ENCODE assay signal across 8 cellular contexts in genomic region chrX:87374324-87374723, GRCh38.
"Had no signal": no experiment of that assay in that cellular context is flagged by ENCODE, and none has a peak within 500 bp of the region (broad histone marks: within the 10 kb centered on the region; RNA-seq: fewer than 3 reads in every experiment).

No MANE protein-coding gene starts in this region.

- H3K4me3 ChIP-seq: GM12878 had no signal

- FAIRE-seq: G401.6, GM12878, GM12891, GM12892, GM18507, GM19239 had no signal

- ATAC-seq: GM12878 had no signal

- DNase-seq: GDM1, GF-D8 had no signal
